In the genomic region with DNA sequence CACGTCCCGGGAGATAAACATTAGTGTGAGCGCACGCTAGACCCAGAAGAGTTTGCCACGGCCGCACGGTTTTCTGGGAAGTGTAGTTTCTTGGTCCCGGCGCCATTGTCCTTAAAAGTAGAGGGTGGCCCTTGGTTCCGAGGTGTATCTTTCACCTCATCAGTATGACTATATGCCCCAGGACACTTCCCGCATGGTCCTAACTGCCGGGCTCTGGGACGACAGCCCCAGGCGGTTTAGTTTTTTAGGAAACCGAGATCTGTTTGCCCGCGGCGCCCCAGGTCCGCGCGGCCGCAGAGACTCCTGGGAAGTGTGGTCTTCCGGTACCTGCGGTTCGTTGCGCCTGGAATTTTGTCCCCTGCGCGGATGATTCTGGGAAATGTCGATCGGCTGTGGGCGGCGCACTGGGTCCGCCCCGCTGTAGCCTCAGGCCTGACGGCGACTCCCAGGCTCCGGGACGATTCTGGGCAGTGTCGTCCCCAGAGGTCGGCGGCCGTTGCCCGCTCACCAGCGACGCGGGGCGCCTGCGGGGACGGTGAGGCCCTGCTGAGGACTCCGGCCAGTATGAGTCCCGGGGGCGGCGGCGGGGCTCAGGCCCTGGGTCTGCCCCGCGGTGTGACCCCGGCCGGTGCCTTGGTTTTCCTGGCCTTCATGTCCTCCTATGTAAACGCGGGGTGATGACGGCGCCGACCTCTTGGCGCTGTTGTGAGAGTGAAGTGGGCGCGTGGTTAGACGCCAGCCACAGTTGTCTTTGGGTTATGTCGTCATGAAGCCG, we compare ENCODE assay signal across 8 cellular contexts. TPM values are rescaled to one million over a fixed set of nuclear protein-coding genes. Genes with fewer than 3 reads are reported as not detected.
A peak's percentile ranks its signal among the peaks of the same experiment; 100 is the strongest.
DNase-seq lines count a peak whose midpoint lies in the region; ATAC-seq and TF ChIP-seq lines count a peak whose summit lies in the region.

A gene (plus strand): TSS at position 418 of the 775 bp plus-strand sequence. CDS start 795 bp downstream, outside the sequence.

- H3K9ac ChIP-seq in trophoblast cell (ENCODE audit: low read length) = peak within 1 kb of the TSS; percentile 90

- peak within 1 kb of the TSS; percentile 94 for H3K4ac ChIP-seq in trophoblast cell (ENCODE audit: low read depth, low read length)

- TF ChIP-seq CTCF in GM10266 (IDR thresholded peaks at IDR 0.05; ENCODE audit: control insufficient read depth, insufficient read depth, low read depth, missing control alignments) (no peak), cardiac muscle cell (IDR thresholded peaks at IDR 0.05; ENCODE audit: low read depth, low read length) (no peak), tibial nerve (IDR thresholded peaks at IDR 0.05) (peak in 2 of 5 experiments; percentile 12 to 23)

- DNase-seq in GM10266 (ENCODE audit: extremely low spot score) (peak; percentile 81), NCI-H1092 treated with DMSO at 0.1 percent for 48 hours (lab: John Stamatoyannopoulos, UW) (peak; percentile 85), SKM-1 treated with dmso at 0.1 percent for 144 hours (lab: John Stamatoyannopoulos, UW; ENCODE audit: unreplicated experiment) (peak; percentile 89), cardiac muscle cell (ENCODE audit: low read depth in 1 of 2, low spot score in 1 of 2) (peak; percentile 92 to 94), trophoblast cell (peak; percentile 95 to 98), tibial nerve (ENCODE audit: low spot score in 2 of 2) (peak; percentile 67 to 87)
- peak; percentile 65 for DNase-seq in activated naive CD8-positive, alpha-beta T cell treated with anti-CD3 and anti-CD28 coated beads, Interleukin-2, amount 50 U/mL, for 16 hours (ENCODE audit: low read depth, low spot score)

- peak within 1 kb of the TSS; percentile 79 for H3K4me2 ChIP-seq in trophoblast cell (ENCODE audit: low read length)

- H3K14ac ChIP-seq in trophoblast cell (ENCODE audit: low read length) = peak within 1 kb of the TSS; percentile 99

- peaks cover 7% of the 10 kb centered on the region for H3K79me1 ChIP-seq in trophoblast cell (ENCODE audit: low read length)

- TF ChIP-seq POLR2A in tibial nerve (IDR thresholded peaks at IDR 0.05) = peak in 1 of 2 donors; percentile 38

- no peak within 1 kb of the TSS for H2AK5ac ChIP-seq in trophoblast cell (ENCODE audit: low read length)

- H2AFZ ChIP-seq in trophoblast cell (ENCODE audit: insufficient read depth, low read length, poor library complexity) = peak within 1 kb of the TSS; percentile 99

- H4K91ac ChIP-seq in trophoblast cell (ENCODE audit: low read depth, low read length) = peak within 1 kb of the TSS; percentile 99

- H3K9me3 ChIP-seq in cardiac muscle cell (ENCODE audit: low read depth) (no peaks in the 10 kb centered on the region), trophoblast cell (ENCODE audit: insufficient read depth, low read depth, low read length) (peaks cover 3% of the 10 kb centered on the region), tibial nerve (peaks cover 0 to 30% (median 5%) of the 10 kb centered on the region in 4 donors)

- peak within 1 kb of the TSS; percentile 78 for H3K4me3 ChIP-seq in cardiac muscle cell
- peak within 1 kb of the TSS; percentile 84 for H3K4me3 ChIP-seq in trophoblast cell (ENCODE audit: low read depth, low read length)
- H3K4me3 ChIP-seq in tibial nerve = peak within 1 kb of the TSS; percentile 80 to 93 (median 88)

- H4K12ac ChIP-seq in trophoblast cell (ENCODE audit: low read depth, low read length) = peak within 1 kb of the TSS; percentile 98

- peaks cover 3% of the 10 kb centered on the region for H3K79me2 ChIP-seq in trophoblast cell (ENCODE audit: control insufficient read depth, insufficient read depth, low read length, poor library complexity)

- H3K4me1 ChIP-seq in cardiac muscle cell (ENCODE audit: low read depth) = peaks cover 10% of the 10 kb centered on the region
- peaks cover 3 to 6% of the 10 kb centered on the region in 2 experiments for H3K4me1 ChIP-seq in trophoblast cell (ENCODE audit: control insufficient read depth in 1 of 2, insufficient read depth in 2 of 2, low read length in 2 of 2)
- H3K4me1 ChIP-seq in tibial nerve = peaks cover 0 to 29% (median 19%) of the 10 kb centered on the region in 4 donors

- H3K36me3 ChIP-seq in cardiac muscle cell (peaks cover 1% of the 10 kb centered on the region), trophoblast cell (ENCODE audit: control insufficient read depth in 1 of 2, insufficient read depth in 2 of 2, low read length in 2 of 2) (peaks cover 0 to 2% of the 10 kb centered on the region in 2 experiments), tibial nerve (peaks cover 0 to 39% (median 3%) of the 10 kb centered on the region in 3 donors)

- H3K27ac ChIP-seq in cardiac muscle cell = peak within 1 kb of the TSS; percentile 100
- peak within 1 kb of the TSS; percentile 87 for H3K27ac ChIP-seq in trophoblast cell (ENCODE audit: low read depth, low read length)
- H3K27ac ChIP-seq in tibial nerve = peak within 1 kb of the TSS; percentile 87 to 99 (median 98)

- peak within 1 kb of the TSS; percentile 97 for H2BK5ac ChIP-seq in trophoblast cell (ENCODE audit: low read depth, low read length, poor library complexity)

- peak within 1 kb of the TSS; percentile 100 for H4K8ac ChIP-seq in trophoblast cell (ENCODE audit: low read depth, low read length)

- H3K23ac ChIP-seq in trophoblast cell (ENCODE audit: low read length) = no peak within 1 kb of the TSS

- peak; percentile 67 for ATAC-seq in HG02623 (IDR thresholded peaks at IDR 0.05; ENCODE audit: unreplicated experiment)

- H2BK120ac ChIP-seq in trophoblast cell (ENCODE audit: insufficient read depth, low read length, poor library complexity) = peak within 1 kb of the TSS; percentile 96

- WGBS in trophoblast cell (ENCODE audit: extremely low coverage, insufficient coverage, insufficient read length) = no CpG with 5 or more reads among the region's 69 CpGs
- WGBS in tibial nerve, 2 donors = 0 to 1% methylated on average over 44 to 67 of the region's 69 CpGs

- TF ChIP-seq EP300 in tibial nerve (IDR thresholded peaks at IDR 0.05) = peak; percentile 49 to 87

- peak within 1 kb of the TSS; percentile 91 for H3K18ac ChIP-seq in trophoblast cell (ENCODE audit: low read length)

- H3K27me3 ChIP-seq in cardiac muscle cell (no peaks in the 10 kb centered on the region), trophoblast cell (ENCODE audit: insufficient read depth, low read length) (no peaks in the 10 kb centered on the region), tibial nerve (no peaks in the 10 kb centered on the region)

- peak within 1 kb of the TSS; percentile 52 for H2BK12ac ChIP-seq in trophoblast cell (ENCODE audit: low read length)

RNA-seq across cellular contexts. Expression of the gene that starts here (rescaled TPM):
- total RNA-seq in cardiac muscle cell = 28.5 and 33.2 TPM in 2 replicates
- polyA plus RNA-seq in cardiac muscle cell = 14.9 and 16.9 TPM in 2 replicates
- 3.0 and 4.1 TPM in 2 replicates for polyA plus RNA-seq in trophoblast cell (2013)
- 10 to 100 TPM; 16.8 to 47.2 (median 27.0) TPM for total RNA-seq in tibial nerve

Comparison
In these comparisons a context has a peak if more than half of its experiments do, and no peak if none do; other contexts are left out.
1. Peak in every context shown above with its lines: DNase-seq, ATAC-seq, H3K4me3 ChIP-seq and H3K27ac ChIP-seq.